Comparison of ENCODE assay signal across 18 cellular contexts in genomic region chr6:113067612-113068262, GRCh38.
DNase-seq lines count a peak whose midpoint lies in the region; ATAC-seq and TF ChIP-seq lines count a peak whose summit lies in the region.
"Had no signal": no experiment of that assay in that cellular context is flagged by ENCODE, and none has a peak within 500 bp of the region (broad histone marks: within the 10 kb centered on the region; RNA-seq: fewer than 3 reads in every experiment).

No MANE protein-coding gene starts in this region.

- no peaks in the 10 kb centered on the region for H3K9me3 Mint-ChIP-seq in natural killer cell treated with Interleukin-12 subunit alpha and Interleukin-12 subunit beta and Interleukin-15 and Interleukin-18, amount 100 ng/mL, for 72 hours
- H3K9me3 Mint-ChIP-seq: activated B cell treated with CpG ODN at 0.5 μM for 24 hours, GM23338, IgD-negative memory B cell had no signal

- H3K36me3 ChIP-seq in brain microvascular endothelial cell (replicated peaks): no peaks in the 10 kb centered on the region

- DNase-seq in ACHN (peak; percentile 27), LHCN-M2 (ENCODE audit: low read depth) (peak; percentile 67), brain microvascular endothelial cell (no peak), kidney tubule cell (ENCODE audit: low spot score) (peak; percentile 18), UCSD-AML1 (lab: John Stamatoyannopoulos, UW; ENCODE audit: unreplicated experiment) (no peak)
- no peak for DNase-seq in natural killer cell treated with Interleukin-12 subunit alpha and Interleukin-12 subunit beta and Interleukin-15 and Interleukin-18, amount 100 ng/mL, for 72 hours (ENCODE audit: low spot score)
- DNase-seq in activated naive CD4-positive, alpha-beta T cell treated with Interleukin-2 at 50 U/mL for 16 hours: no peak
- no peak for DNase-seq in effector CD4-positive, alpha-beta T cell
- DNase-seq: activated B cell treated with CpG ODN at 0.5 μM for 24 hours; activated naive CD4-positive, alpha-beta T cell treated with anti-CD3 and anti-CD28 coated beads, Interleukin-2, amount 50 U/mL, for 16 hours; COR-L47; GF-D8; stimulated activated naive CD8-positive, alpha-beta T cell treated with anti-CD3 and anti-CD28 coated beads, Interleukin-15, Interleukin-2, amounts not matched to agents 100 U/mL and 50 U/mL, for 24 hours had no signal

- no peaks in the 10 kb centered on the region for H3K27me3 Mint-ChIP-seq in natural killer cell treated with Interleukin-12 subunit alpha and Interleukin-12 subunit beta and Interleukin-15 and Interleukin-18, amount 100 ng/mL, for 72 hours
- H3K27me3 Mint-ChIP-seq: IgD-negative memory B cell had no signal

- ATAC-seq in natural killer cell treated with Interleukin-12 subunit alpha and Interleukin-12 subunit beta and Interleukin-15 and Interleukin-18, amount 100 ng/mL, for 72 hours: no peak
- ATAC-seq: GM23338; left lobe of liver; stimulated activated naive CD8-positive, alpha-beta T cell treated with anti-CD3 and anti-CD28 coated beads, Interleukin-15, Interleukin-2, amounts not matched to agents 100 U/mL and 50 U/mL, for 24 hours had no signal

- H3K4me3 Mint-ChIP-seq in natural killer cell treated with Interleukin-12 subunit alpha and Interleukin-12 subunit beta and Interleukin-15 and Interleukin-18, amount 100 ng/mL, for 72 hours: no peak overlapping the region
- H3K4me3 Mint-ChIP-seq: activated B cell treated with CpG ODN at 0.5 μM for 24 hours, GM23338, IgD-negative memory B cell had no signal

- no peaks in the 10 kb centered on the region for H3K36me3 Mint-ChIP-seq in natural killer cell treated with Interleukin-12 subunit alpha and Interleukin-12 subunit beta and Interleukin-15 and Interleukin-18, amount 100 ng/mL, for 72 hours
- H3K36me3 Mint-ChIP-seq: IgD-negative memory B cell had no signal

- H3K27ac Mint-ChIP-seq in natural killer cell treated with Interleukin-12 subunit alpha and Interleukin-12 subunit beta and Interleukin-15 and Interleukin-18, amount 100 ng/mL, for 72 hours: no peak overlapping the region
- H3K27ac Mint-ChIP-seq: activated B cell treated with CpG ODN at 0.5 μM for 24 hours, GM23338, IgD-negative memory B cell had no signal

- peak overlapping the region; percentile 89 for H3K27ac ChIP-seq in brain microvascular endothelial cell
- H3K27ac ChIP-seq: hepatocyte, skin epidermis had no signal

- H3K4me1 Mint-ChIP-seq in natural killer cell treated with Interleukin-12 subunit alpha and Interleukin-12 subunit beta and Interleukin-15 and Interleukin-18, amount 100 ng/mL, for 72 hours (ENCODE audit: low read depth in 2 of 2): no peaks in the 10 kb centered on the region
- H3K4me1 Mint-ChIP-seq: activated B cell treated with CpG ODN at 0.5 μM for 24 hours, IgD-negative memory B cell had no signal

- H3K27me3 ChIP-seq in brain microvascular endothelial cell (replicated peaks): no peaks in the 10 kb centered on the region
- H3K27me3 ChIP-seq: hepatocyte had no signal

- TF ChIP-seq CTCF in brain microvascular endothelial cell (IDR thresholded peaks at IDR 0.05; ENCODE audit: low read depth, low read length, missing control alignments): no peak

- in situ Hi-C loops in ACHN (cut with HindIII; ENCODE audit: low pct_ligation_motif_present, low pct_unique_long_range_greater_than_20kb, low sequenced_read_pairs) (no loop called here), brain microvascular endothelial cell (cut with HindIII; ENCODE audit: low pct_ligation_motif_present, low sequenced_read_pairs) (no loop called here)

- H3K4me3 ChIP-seq in brain microvascular endothelial cell (ENCODE audit: low read depth, low read length): no peak overlapping the region
- H3K4me3 ChIP-seq: GM23338, hepatocyte, skin epidermis had no signal

Comparison
In these comparisons a context has a peak if more than half of its experiments do, and no peak if none do; other contexts are left out.
1. DNase-seq: peak in ACHN (single experiment), LHCN-M2 (single experiment) and kidney tubule cell (single experiment); none in brain microvascular endothelial cell (single experiment), natural killer cell treated with Interleukin-12 subunit alpha and Interleukin-12 subunit beta and Interleukin-15 and Interleukin-18, amount 100 ng/mL, for 72 hours (single experiment), UCSD-AML1 (single experiment), activated naive CD4-positive, alpha-beta T cell treated with Interleukin-2 at 50 U/mL for 16 hours (single experiment) and effector CD4-positive, alpha-beta T cell (single experiment).